Comparison of ENCODE assay signal across 7 cellular contexts in the genomic region with DNA sequence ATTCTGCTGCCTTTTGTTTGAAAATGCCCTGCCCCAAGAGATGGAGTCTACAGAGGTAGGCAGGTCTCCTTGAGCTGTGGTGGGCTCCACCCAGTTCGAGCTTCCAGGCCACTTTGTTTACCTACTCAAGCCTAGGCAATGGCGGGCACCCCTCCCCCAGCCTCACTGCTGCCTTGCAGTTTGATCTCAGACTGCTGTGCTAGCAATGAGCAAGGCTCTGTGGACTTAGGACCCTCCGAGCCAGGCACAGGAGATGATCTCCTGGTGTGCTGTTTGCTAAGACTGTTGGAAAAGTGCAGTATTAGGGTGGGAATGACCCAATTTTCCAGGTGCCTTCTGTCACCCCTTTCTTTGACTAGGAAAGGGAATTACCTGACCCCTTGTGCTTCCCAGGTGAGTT. TPM values are rescaled to one million over a fixed set of nuclear protein-coding genes. Genes with fewer than 3 reads are reported as not detected.
"Had no signal": no experiment of that assay in that cellular context is flagged by ENCODE, and none has a peak within 500 bp of the region (broad histone marks: within the 10 kb centered on the region; RNA-seq: fewer than 3 reads in every experiment).

No MANE protein-coding gene starts in this region.

RNA-seq across cellular contexts. Expression of gene GIMD1, which starts 39.4 kb away (rescaled TPM):
- total RNA-seq: GM23248, GM23338, H1, H4, H7, H9, HFFc6 had no signal
- polyA plus RNA-seq: GM23248, GM23338, H1 had no signal
